ENCODE assay signal across 1 cellular context in genomic region chr11:123247498-123247799, GRCh38.
TF ChIP-seq lines count a peak whose summit lies in the region.

No MANE protein-coding gene starts in this region.

TF ChIP-seq in SK-N-SH treated with all-trans-retinoic acid at 6 μM for 48 hours, 23 proteins besides CTCF, POLR2A, EP300 and RAD21 (continued from another document):
- no peak for TF ChIP-seq ESRRG (CRISPR knock-in tag; IDR thresholded peaks at IDR 0.05)
- TF ChIP-seq RARB (CRISPR knock-in tag; IDR thresholded peaks at IDR 0.05) = no peak
- no peak for TF ChIP-seq TCF4 (CRISPR knock-in tag; IDR thresholded peaks at IDR 0.05; ENCODE audit: borderline replicate concordance)
- TF ChIP-seq ZNF70 (CRISPR knock-in tag; IDR thresholded peaks at IDR 0.05) = no peak
